25 cellular contexts compared by ENCODE assay signal in genomic region chrX:71489540-71489939, GRCh38. TPM values are rescaled to one million over a fixed set of nuclear protein-coding genes. Genes with fewer than 3 reads are reported as not detected.
DNase-seq lines count a peak whose midpoint lies in the region; ATAC-seq and TF ChIP-seq lines count a peak whose summit lies in the region.
"Had no signal": no experiment of that assay in that cellular context is flagged by ENCODE, and none has a peak within 500 bp of the region (broad histone marks: within the 10 kb centered on the region; RNA-seq: fewer than 3 reads in every experiment).

No MANE protein-coding gene starts in this region.

- no peaks in the 10 kb centered on the region for H3K79me2 ChIP-seq in osteoblast (ENCODE audit: insufficient read depth, low read length)

- H3K4me1 ChIP-seq in osteoblast (ENCODE audit: insufficient read depth, low read length) (no peaks in the 10 kb centered on the region), adrenal gland (replicated peaks in 1 of 2) (no peaks in the 10 kb centered on the region)
- H3K4me1 ChIP-seq: BLaER1, SJCRH30 had no signal

- H3K36me3 Mint-ChIP-seq in T-helper 17 cell (ENCODE audit: low read depth), result no peaks in the 10 kb centered on the region
- H3K36me3 Mint-ChIP-seq: CD4-positive, CD25-positive, alpha-beta regulatory T cell had no signal

- H4K20me1 ChIP-seq in osteoblast (ENCODE audit: insufficient read depth, low read length), result no peaks in the 10 kb centered on the region
- H4K20me1 ChIP-seq: BLaER1 had no signal

- no peaks in the 10 kb centered on the region for H3K27me3 Mint-ChIP-seq in T-helper 17 cell
- H3K27me3 Mint-ChIP-seq: CD4-positive, CD25-positive, alpha-beta regulatory T cell had no signal

- H3K36me3 ChIP-seq in osteoblast (ENCODE audit: insufficient read depth, low read length) (no peaks in the 10 kb centered on the region), adrenal gland (replicated peaks in 1 of 2) (no peaks in the 10 kb centered on the region)
- H3K36me3 ChIP-seq: BLaER1, SJCRH30 had no signal

- H3K27me3 ChIP-seq in osteoblast (ENCODE audit: insufficient read depth, low read length) (no peaks in the 10 kb centered on the region), adrenal gland (no peaks in the 10 kb centered on the region)
- H3K27me3 ChIP-seq: SJCRH30 had no signal

- H3K4me3 Mint-ChIP-seq in T-helper 17 cell, result no peak overlapping the region

- no peak overlapping the region for H2AFZ ChIP-seq in osteoblast (ENCODE audit: low read length)

- no peak overlapping the region for H3K4me2 ChIP-seq in osteoblast (ENCODE audit: insufficient read depth, low read length)
- H3K4me2 ChIP-seq: BLaER1 had no signal

- H3K9me3 ChIP-seq in T-helper 17 cell (ENCODE audit: control insufficient read depth, low read length, poor library complexity, severe bottlenecking), result no peaks in the 10 kb centered on the region
- H3K9me3 ChIP-seq in osteoblast (ENCODE audit: low read depth, low read length), result no peaks in the 10 kb centered on the region
- H3K9me3 ChIP-seq in adrenal gland (replicated peaks in 1 of 3), result no peaks in the 10 kb centered on the region
- H3K9me3 ChIP-seq: SJCRH30 had no signal

- H3K4me1 Mint-ChIP-seq in T-helper 17 cell, result peaks cover 5% of the 10 kb centered on the region

- TF ChIP-seq POLR2A in adrenal gland (IDR thresholded peaks at IDR 0.05), result no peak

- WGBS in adrenal gland, 4 donors, result 68 to 93% (median 85%) methylated on average over 5 of the region's 5 CpGs

- H3K4me3 ChIP-seq in AG10803 (ENCODE audit: low read length) (no peak overlapping the region), osteoblast (ENCODE audit: insufficient read depth, low read length) (no peak overlapping the region), adrenal gland (no peak overlapping the region)
- H3K4me3 ChIP-seq: BLaER1, GM12878, SJCRH30 had no signal

- H3K27ac ChIP-seq in osteoblast (ENCODE audit: low read depth, low read length), result no peak overlapping the region
- no peak overlapping the region for H3K27ac ChIP-seq in adrenal gland
- H3K27ac ChIP-seq: BLaER1, SJCRH30 had no signal

- DNase-seq in AG10803 (ENCODE audit: low read depth), result peak; percentile 54
- peak; percentile 17 for DNase-seq in GM04504 (ENCODE audit: low read depth)
- no peak for DNase-seq in T-helper 17 cell
- DNase-seq in fibroblast of peridontal ligament (ENCODE audit: extremely low read depth), result peak; percentile 56
- DNase-seq in stimulated activated CD4-positive, alpha-beta T cell treated with anti-CD3 and anti-CD28 coated beads, Interleukin-2, amount 100 ng/mL, for 48 hours, result no peak
- DNase-seq in omental fat pad (ENCODE audit: low spot score), result no peak
- DNase-seq in osteoblast (ENCODE audit: insufficient read length, low spot score, missing footprints), result no peak
- no peak for DNase-seq in adrenal gland
- DNase-seq: CD4-positive, CD25-positive, alpha-beta regulatory T cell; DMS153; DND-41; Kasumi-1; MV-4-11; NCI-H1105; NCI-H1436 treated with DMSO at 0.1 percent for 48 hours; NCI-H1930; NCI-H446; NCI-H524 treated with DMSO at 0.1 percent for 48 hours; NCI-H774; SJCRH30 had no signal

- TF ChIP-seq CTCF in AG10803 (conservative IDR thresholded peaks at IDR 0.05; ENCODE audit: low read length), result no peak
- no peak for TF ChIP-seq CTCF in omental fat pad (IDR thresholded peaks at IDR 0.05)
- no peak for TF ChIP-seq CTCF in osteoblast (IDR thresholded peaks at IDR 0.05; ENCODE audit: extremely low read depth, low read depth, low read length)
- TF ChIP-seq CTCF in adrenal gland (IDR thresholded peaks at IDR 0.05), result no peak

- intact Hi-C loops in adrenal gland (cut with DNase I), result no loop called here

- ATAC-seq in T-helper 17 cell (no peak), omental fat pad (ENCODE audit: low FRiP score) (no peak)
- ATAC-seq: GM12878, HepG2, Right ventricle myocardium inferior, SK-N-SH treated with all-trans-retinoic acid at 6 μM for 48 hours had no signal

- peak overlapping the region; percentile 67 for H3K27ac Mint-ChIP-seq in T-helper 17 cell

RNA-seq across cellular contexts. Expression of gene OGT, which starts 43.4 kb away (rescaled TPM):
- total RNA-seq in T-helper 17 cell, result 100 to 1,000 TPM; 423 to 453 TPM
- 100 to 1,000 TPM; 139 to 209 (median 175) TPM for total RNA-seq in omental fat pad
- 200 and 215 TPM in 2 replicates for total RNA-seq in osteoblast
- total RNA-seq in adrenal gland, result 100 to 1,000 TPM in 5 of 8 donors, 10 to 100 TPM in 3; 38.0 to 164 (median 103) TPM
- polyA plus RNA-seq in adrenal gland, result 100 to 1,000 TPM in 1 of 3 donors, 10 to 100 TPM in 2; 38.6 to 127 (median 77.0) TPM

Comparison
In these comparisons a context has a peak if more than half of its experiments do, and no peak if none do; other contexts are left out.
1. DNase-seq: peak in AG10803 (single experiment), GM04504 (single experiment) and fibroblast of peridontal ligament (single experiment); none in T-helper 17 cell (0 of 3), stimulated activated CD4-positive, alpha-beta T cell treated with anti-CD3 and anti-CD28 coated beads, Interleukin-2, amount 100 ng/mL, for 48 hours (0 of 2), omental fat pad (single experiment), osteoblast (single experiment) and adrenal gland (0 of 7).